ENCODE assay signal across 8 cellular contexts in genomic region chr15:91032919-91033803, GRCh38. TPM values are rescaled to one million over a fixed set of nuclear protein-coding genes. Genes with fewer than 3 reads are reported as not detected.
DNase-seq lines count a peak whose midpoint lies in the region; ATAC-seq and TF ChIP-seq lines count a peak whose summit lies in the region.

No MANE protein-coding gene starts in this region.

- CTCF ChIA-PET in CD8-positive, alpha-beta memory T cell (lab: Charles Lee) = interaction anchor here (0.7 to 3.2 kb wide), 19 partner anchors 9 to 740 kb away, joined by 3 to 21 read pairs (median 4); partner anchors contain the start of genes HDDC3, RCCD1, UNC45A and VPS33B

- H3K9me3 ChIP-seq in CD8-positive, alpha-beta memory T cell (ENCODE audit: low read length) = no peaks in the 10 kb centered on the region
- no peaks in the 10 kb centered on the region for H3K9me3 ChIP-seq in NT2/D1 (ENCODE audit: insufficient read depth, low read length)

- POLR2A ChIA-PET in CD8-positive, alpha-beta memory T cell (lab: Charles Lee) = no interaction called here

- peak; percentile 25 to 69 (median 38) for DNase-seq in CD8-positive, alpha-beta memory T cell
- DNase-seq in NT2/D1 (ENCODE audit: low read depth, low spot score) (peak; percentile 54), activated T-helper 1 cell treated with Interleukin-2 at 50 U/mL for 16 hours (ENCODE audit: low read depth) (peak; percentile 35), glutamatergic neuron (peak; percentile 62), renal cortical epithelial cell (ENCODE audit: low read depth) (peak; percentile 51)

- H3K27ac ChIP-seq in CD8-positive, alpha-beta memory T cell (ENCODE audit: low read depth, low read length) = no peak overlapping the region

- no peaks in the 10 kb centered on the region for H3K9me3 Mint-ChIP-seq in CD8-positive, alpha-beta memory T cell
- H3K9me3 Mint-ChIP-seq in glutamatergic neuron (ENCODE audit: unreplicated experiment) = peaks cover 2% of the 10 kb centered on the region

- peaks cover 0 to 3% of the 10 kb centered on the region in 2 donors for H3K27me3 Mint-ChIP-seq in CD8-positive, alpha-beta memory T cell
- peaks cover 7% of the 10 kb centered on the region for H3K27me3 Mint-ChIP-seq in glutamatergic neuron (ENCODE audit: unreplicated experiment)

- no peaks in the 10 kb centered on the region for H3K36me3 ChIP-seq in CD8-positive, alpha-beta memory T cell (ENCODE audit: insufficient read depth, low read length)
- no peaks in the 10 kb centered on the region for H3K36me3 ChIP-seq in NT2/D1 (ENCODE audit: insufficient read depth, insufficient read length, low read length)

- peak overlapping the region in 1 of 7 donors; percentile 27 for H3K4me3 Mint-ChIP-seq in CD8-positive, alpha-beta memory T cell
- peak overlapping the region; percentile 32 for H3K4me3 Mint-ChIP-seq in glutamatergic neuron (ENCODE audit: unreplicated experiment)

- no peaks in the 10 kb centered on the region for H3K4me1 ChIP-seq in CD8-positive, alpha-beta memory T cell (ENCODE audit: insufficient read depth, low read length)
- H3K4me1 ChIP-seq in NT2/D1 (ENCODE audit: insufficient read depth, insufficient read length) = peaks cover 5% of the 10 kb centered on the region

- no peaks in the 10 kb centered on the region for H3K36me3 Mint-ChIP-seq in CD8-positive, alpha-beta memory T cell
- H3K36me3 Mint-ChIP-seq in glutamatergic neuron (ENCODE audit: unreplicated experiment) = no peaks in the 10 kb centered on the region

- no peak overlapping the region for H3K4me3 ChIP-seq in CD8-positive, alpha-beta memory T cell (ENCODE audit: low read length)
- no peak overlapping the region for H3K4me3 ChIP-seq in NT2/D1 (ENCODE audit: insufficient read length, low read depth)

- peak; percentile 65 for TF ChIP-seq CTCF in glutamatergic neuron (IDR thresholded peaks at IDR 0.05; ENCODE audit: partially characterized antibody, unreplicated experiment)

- peak overlapping the region in 2 of 8 donors; percentile 3 to 42 for H3K27ac Mint-ChIP-seq in CD8-positive, alpha-beta memory T cell
- H3K27ac Mint-ChIP-seq in glutamatergic neuron (ENCODE audit: unreplicated experiment) = no peak overlapping the region

- no peaks in the 10 kb centered on the region for H3K27me3 ChIP-seq in CD8-positive, alpha-beta memory T cell (ENCODE audit: insufficient read depth, low read length, poor library complexity, severe bottlenecking)
- H3K27me3 ChIP-seq in NT2/D1 (ENCODE audit: insufficient read depth, insufficient read length) = no peaks in the 10 kb centered on the region

- H3K4me1 Mint-ChIP-seq in CD8-positive, alpha-beta memory T cell = peaks cover 0 to 8% (median 7%) of the 10 kb centered on the region in 3 donors
- peaks cover 17% of the 10 kb centered on the region for H3K4me1 Mint-ChIP-seq in glutamatergic neuron (ENCODE audit: low read depth, unreplicated experiment)

- no peak overlapping the region for H3K9ac ChIP-seq in NT2/D1 (ENCODE audit: insufficient read length, low read depth)

- ATAC-seq in HG02588 (IDR thresholded peaks at IDR 0.05; ENCODE audit: unreplicated experiment) = peak; percentile 47
- no peak for ATAC-seq in GM18519 (IDR thresholded peaks at IDR 0.05; ENCODE audit: low FRiP score, unreplicated experiment)
- no peak for ATAC-seq in GM18870 (IDR thresholded peaks at IDR 0.05; ENCODE audit: unreplicated experiment)

RNA-seq across cellular contexts. Expression of gene VPS33B, which starts 10.8 kb away (rescaled TPM):
- total RNA-seq in CD8-positive, alpha-beta memory T cell = 10 to 100 TPM; 20.4 to 20.6 TPM
- polyA plus RNA-seq in CD8-positive, alpha-beta memory T cell = 10.6 TPM
- total RNA-seq in glutamatergic neuron (ENCODE audit: unreplicated experiment) (31.7 TPM), renal cortical epithelial cell (13.8 and 22.4 TPM in 2 replicates)

RNA-seq across cellular contexts. Expression of gene PRC1, which starts 38.8 kb away (rescaled TPM):
- total RNA-seq in CD8-positive, alpha-beta memory T cell = 10 to 100 TPM; 79.7 to 79.9 TPM
- polyA plus RNA-seq in CD8-positive, alpha-beta memory T cell = 3.4 TPM
- 42.5 TPM for total RNA-seq in glutamatergic neuron (ENCODE audit: unreplicated experiment)
- 18.4 and 93.3 TPM in 2 replicates for total RNA-seq in renal cortical epithelial cell
